ENCODE assay signal across 8 cellular contexts in genomic region chr15:21731496-21731895, GRCh38.
A peak's percentile ranks its signal among the peaks of the same experiment; 100 is the strongest.
DNase-seq lines count a peak whose midpoint lies in the region; ATAC-seq lines count a peak whose summit lies in the region.
"Not testable (repeated sequence)": the region's sequence is repeated elsewhere in the genome, so short reads cannot be mapped to it uniquely, and the experiment has no call there.

No MANE protein-coding gene starts in this region.

- not testable (repeated sequence) for H3K4me3 Mint-ChIP-seq in activated CD8-positive, alpha-beta memory T cell treated with anti-CD3 and anti-CD28 coated beads, Interleukin-2, amount 10 ng/mL, durations not matched to agents 7 days and 5 days; stimulated activated effector memory CD8-positive, alpha-beta T cell treated with anti-CD3 and anti-CD28 coated beads, Interleukin-12 subunit alpha, Interleukin-12 subunit beta, amount 100 ng/mL, for 72 hours

- DNase-seq in activated CD8-positive, alpha-beta memory T cell treated with anti-CD3 and anti-CD28 coated beads, Interleukin-2, amount 10 ng/mL, durations not matched to agents 7 days and 5 days; stimulated activated effector memory CD8-positive, alpha-beta T cell treated with anti-CD3 and anti-CD28 coated beads, Interleukin-12 subunit alpha, Interleukin-12 subunit beta, amount 100 ng/mL, for 72 hours (ENCODE audit: low spot score in 2 of 2): not testable (repeated sequence)

- H3K9me3 Mint-ChIP-seq in activated CD8-positive, alpha-beta memory T cell treated with anti-CD3 and anti-CD28 coated beads, Interleukin-2, amount 10 ng/mL, durations not matched to agents 7 days and 5 days (ENCODE audit: low read depth); stimulated activated effector memory CD8-positive, alpha-beta T cell treated with anti-CD3 and anti-CD28 coated beads, Interleukin-12 subunit alpha, Interleukin-12 subunit beta, amount 100 ng/mL, for 72 hours: not testable (repeated sequence)

- not testable (repeated sequence) for H3K4me1 Mint-ChIP-seq in activated CD8-positive, alpha-beta memory T cell treated with anti-CD3 and anti-CD28 coated beads, Interleukin-2, amount 10 ng/mL, durations not matched to agents 7 days and 5 days; stimulated activated effector memory CD8-positive, alpha-beta T cell treated with anti-CD3 and anti-CD28 coated beads, Interleukin-12 subunit alpha, Interleukin-12 subunit beta, amount 100 ng/mL, for 72 hours

- peak; percentile 62 for ATAC-seq in GM18502 (IDR thresholded peaks at IDR 0.05; ENCODE audit: poor library complexity, unreplicated experiment)
- ATAC-seq in GM19035 (IDR thresholded peaks at IDR 0.05; ENCODE audit: unreplicated experiment): peak; percentile 59
- ATAC-seq in GM21423 (IDR thresholded peaks at IDR 0.05; ENCODE audit: unreplicated experiment): peak; percentile 48
- ATAC-seq in HG02642 (IDR thresholded peaks at IDR 0.05; ENCODE audit: poor library complexity, unreplicated experiment): peak; percentile 64
- peak; percentile 54 for ATAC-seq in HG03045 (IDR thresholded peaks at IDR 0.05; ENCODE audit: unreplicated experiment)
- peak; percentile 60 for ATAC-seq in HG03432 (IDR thresholded peaks at IDR 0.05; ENCODE audit: unreplicated experiment)
- ATAC-seq in activated CD8-positive, alpha-beta memory T cell treated with anti-CD3 and anti-CD28 coated beads, Interleukin-2, amount 10 ng/mL, durations not matched to agents 7 days and 5 days: peak; percentile 25
- peak; percentile 52 for ATAC-seq in stimulated activated effector memory CD8-positive, alpha-beta T cell treated with anti-CD3 and anti-CD28 coated beads, Interleukin-12 subunit alpha, Interleukin-12 subunit beta, amount 100 ng/mL, for 72 hours

- not testable (repeated sequence) for H3K36me3 Mint-ChIP-seq in activated CD8-positive, alpha-beta memory T cell treated with anti-CD3 and anti-CD28 coated beads, Interleukin-2, amount 10 ng/mL, durations not matched to agents 7 days and 5 days; stimulated activated effector memory CD8-positive, alpha-beta T cell treated with anti-CD3 and anti-CD28 coated beads, Interleukin-12 subunit alpha, Interleukin-12 subunit beta, amount 100 ng/mL, for 72 hours

- H3K27ac Mint-ChIP-seq in activated CD8-positive, alpha-beta memory T cell treated with anti-CD3 and anti-CD28 coated beads, Interleukin-2, amount 10 ng/mL, durations not matched to agents 7 days and 5 days; stimulated activated effector memory CD8-positive, alpha-beta T cell treated with anti-CD3 and anti-CD28 coated beads, Interleukin-12 subunit alpha, Interleukin-12 subunit beta, amount 100 ng/mL, for 72 hours: not testable (repeated sequence)

- CTCF ChIA-PET in activated CD8-positive, alpha-beta memory T cell treated with anti-CD3 and anti-CD28 coated beads, Interleukin-2, amount 10 ng/mL, durations not matched to agents 7 days and 5 days (lab: Charles Lee): not testable (repeated sequence)

- H3K27me3 Mint-ChIP-seq in activated CD8-positive, alpha-beta memory T cell treated with anti-CD3 and anti-CD28 coated beads, Interleukin-2, amount 10 ng/mL, durations not matched to agents 7 days and 5 days: not testable (repeated sequence)
